ENCODE assay signal across 32 cellular contexts in genomic region chr5:80798166-80798565, GRCh38.
"Had no signal": no experiment of that assay in that cellular context is flagged by ENCODE, and none has a peak within 500 bp of the region (broad histone marks: within the 10 kb centered on the region; RNA-seq: fewer than 3 reads in every experiment).

No MANE protein-coding gene starts in this region.

- H2AFZ ChIP-seq: PC-9 had no signal

- H3K27me3 ChIP-seq: ascending aorta, MG63 had no signal

- H3K9me3 ChIP-seq: ascending aorta, MG63 had no signal

- H3K4me1 Mint-ChIP-seq: activated naive CD8-positive, alpha-beta T cell treated with anti-CD3 and anti-CD28 coated beads for 36 hours; activated T-helper 17 cell treated with anti-CD3 and anti-CD28 coated beads, Interleukin-2, amount 50 U/mL, for 72 hours; T-cell; T-helper 17 cell had no signal

- H3K4me3 Mint-ChIP-seq: activated CD8-positive, alpha-beta T cell treated with anti-CD3 and anti-CD28 coated beads for 36 hours; activated naive CD8-positive, alpha-beta T cell treated with anti-CD3 and anti-CD28 coated beads for 36 hours; activated T-cell treated with anti-CD3 and anti-CD28 coated beads, Interleukin-2, amount 50 U/mL, for 72 hours; activated T-helper 17 cell treated with anti-CD3 and anti-CD28 coated beads, Interleukin-2, amount 50 U/mL, for 72 hours; T-cell; T-helper 17 cell had no signal

- FAIRE-seq: RCC 7860 had no signal

- H3K27ac ChIP-seq: PC-9, RWPE1 had no signal

- DNase-seq: activated CD4-positive, alpha-beta T cell treated with anti-CD3 and anti-CD28 coated beads for 1 hour; activated CD4-positive, alpha-beta T cell treated with anti-CD3 and anti-CD28 coated beads for 48 hours; activated CD4-positive, alpha-beta T cell treated with anti-CD3 and anti-CD28 coated beads, Interleukin-2, amount 50 U/mL, for 4 hours; activated CD4-positive, CD25-positive, alpha-beta regulatory T cell; activated CD8-positive, alpha-beta T cell treated with anti-CD3 and anti-CD28 coated beads for 36 hours; activated effector memory CD4-positive, alpha-beta T cell treated with anti-CD3 and anti-CD28 coated beads, Interleukin-2, amount 50 U/mL, for 16 hours; activated naive CD4-positive, alpha-beta T cell; activated naive CD4-positive, alpha-beta T cell treated with anti-CD3 and anti-CD28 coated beads, Interleukin-2, amount 50 U/mL, for 16 hours; activated naive CD8-positive, alpha-beta T cell treated with anti-CD3 and anti-CD28 coated beads for 36 hours; activated T-cell treated with anti-CD3 and anti-CD28 coated beads, Interleukin-2, amount 50 U/mL, for 1 hour; activated T-cell treated with anti-CD3 and anti-CD28 coated beads, Interleukin-2, amount 50 U/mL, for 72 hours; amygdala; cerebellar nuclear complex; Kasumi-1; MG63; NCI-H1048; NCI-H1105 treated with DMSO at 0.1 percent for 48 hours; NCI-H1436; NCI-H1694; NCI-H1930; NCI-H2081 treated with DMSO at 0.1 percent for 48 hours; NCI-H345; NCI-H524 treated with DMSO at 0.1 percent for 48 hours; PC-9; SIG-M5; T-cell; T-helper 17 cell had no signal

- ATAC-seq: activated CD8-positive, alpha-beta T cell treated with anti-CD3 and anti-CD28 coated beads for 36 hours; activated T-cell treated with anti-CD3 and anti-CD28 coated beads, Interleukin-2, amount 50 U/mL, for 72 hours; activated T-helper 17 cell treated with anti-CD3 and anti-CD28 coated beads, Interleukin-2, amount 50 U/mL, for 72 hours; SK-N-SH treated with all-trans-retinoic acid at 6 μM for 48 hours; T-cell; T-helper 17 cell had no signal

- H3K4me2 ChIP-seq: PC-9 had no signal

- H3K9me3 Mint-ChIP-seq: activated CD8-positive, alpha-beta T cell treated with anti-CD3 and anti-CD28 coated beads for 36 hours; activated naive CD8-positive, alpha-beta T cell treated with anti-CD3 and anti-CD28 coated beads for 36 hours; activated T-helper 17 cell treated with anti-CD3 and anti-CD28 coated beads, Interleukin-2, amount 50 U/mL, for 72 hours had no signal

- H3K27ac Mint-ChIP-seq: activated CD8-positive, alpha-beta T cell treated with anti-CD3 and anti-CD28 coated beads for 36 hours; activated naive CD8-positive, alpha-beta T cell treated with anti-CD3 and anti-CD28 coated beads for 36 hours; activated T-cell treated with anti-CD3 and anti-CD28 coated beads, Interleukin-2, amount 50 U/mL, for 72 hours; activated T-helper 17 cell treated with anti-CD3 and anti-CD28 coated beads, Interleukin-2, amount 50 U/mL, for 72 hours; T-cell; T-helper 17 cell had no signal

- H3K4me3 ChIP-seq: ascending aorta, MG63, PC-9 had no signal

- H3K27me3 Mint-ChIP-seq: activated CD8-positive, alpha-beta T cell treated with anti-CD3 and anti-CD28 coated beads for 36 hours; activated naive CD8-positive, alpha-beta T cell treated with anti-CD3 and anti-CD28 coated beads for 36 hours; activated T-helper 17 cell treated with anti-CD3 and anti-CD28 coated beads, Interleukin-2, amount 50 U/mL, for 72 hours; T-cell; T-helper 17 cell had no signal
